In genomic region chr4:98203406-98204235, GRCh38 we compare ENCODE assay signal across 8 cellular contexts. TPM values are rescaled to one million over a fixed set of nuclear protein-coding genes. Genes with fewer than 3 reads are reported as not detected.
DNase-seq lines count a peak whose midpoint lies in the region; ATAC-seq lines count a peak whose summit lies in the region.

No MANE protein-coding gene starts in this region.

- peaks cover 6% of the 10 kb centered on the region for H3K4me1 Mint-ChIP-seq in activated T-cell treated with anti-CD3 and anti-CD28 coated beads, Interleukin-2, amount 50 U/mL, for 4 hours (ENCODE audit: low read depth)

- peak; percentile 86 for ATAC-seq in GM18498 (IDR thresholded peaks at IDR 0.05; ENCODE audit: unreplicated experiment)
- peak; percentile 66 for ATAC-seq in GM21367 (IDR thresholded peaks at IDR 0.05; ENCODE audit: unreplicated experiment)
- ATAC-seq in HG03378 (IDR thresholded peaks at IDR 0.05; ENCODE audit: unreplicated experiment): peak; percentile 86
- ATAC-seq in activated T-cell treated with anti-CD3 and anti-CD28 coated beads, Interleukin-2, amount 50 U/mL, for 4 hours: peak in 1 of 2 donors; percentile 71

- peak overlapping the region; percentile 2 for H3K4me3 Mint-ChIP-seq in activated T-cell treated with anti-CD3 and anti-CD28 coated beads, Interleukin-2, amount 50 U/mL, for 4 hours

- no peaks in the 10 kb centered on the region for H3K36me3 Mint-ChIP-seq in activated T-cell treated with anti-CD3 and anti-CD28 coated beads, Interleukin-2, amount 50 U/mL, for 4 hours (ENCODE audit: insufficient read depth)

- peak; percentile 4 for DNase-seq in activated T-cell treated with anti-CD3 and anti-CD28 coated beads, Interleukin-2, amount 50 U/mL, for 4 hours
- DNase-seq in SKM-1 (lab: John Stamatoyannopoulos, UW; ENCODE audit: unreplicated experiment) (no peak), D341Med (ENCODE audit: low spot score) (no peak)
- no peak for DNase-seq in stimulated activated naive CD4-positive, alpha-beta T cell treated with Interleukin-2 at 50 U/mL for 16 hours (lab: John Stamatoyannopoulos, UW)
- no peak for DNase-seq in stimulated activated CD4-positive, alpha-beta T cell treated with anti-CD3 and anti-CD28 coated beads, Interleukin-4, amount 100 ng/mL, for 1 hour

- peaks cover 11% of the 10 kb centered on the region for H3K9me3 Mint-ChIP-seq in activated T-cell treated with anti-CD3 and anti-CD28 coated beads, Interleukin-2, amount 50 U/mL, for 4 hours

- H3K27me3 Mint-ChIP-seq in activated T-cell treated with anti-CD3 and anti-CD28 coated beads, Interleukin-2, amount 50 U/mL, for 4 hours (ENCODE audit: low read depth): no peaks in the 10 kb centered on the region

RNA-seq across cellular contexts. Expression of gene RAP1GDS1, which starts 57.6 kb away (rescaled TPM):
- 10 to 100 TPM; 37.3 to 42.6 (median 38.3) TPM for total RNA-seq in activated T-cell treated with anti-CD3 and anti-CD28 coated beads, Interleukin-2, amount 50 U/mL, for 4 hours
